12 cellular contexts compared by ENCODE assay signal in genomic region chr6:14450133-14451040, GRCh38.
A peak's percentile ranks its signal among the peaks of the same experiment; 100 is the strongest.
DNase-seq lines count a peak whose midpoint lies in the region; ATAC-seq and TF ChIP-seq lines count a peak whose summit lies in the region.
"Had no signal": no experiment of that assay in that cellular context is flagged by ENCODE, and none has a peak within 500 bp of the region (broad histone marks: within the 10 kb centered on the region; RNA-seq: fewer than 3 reads in every experiment).

No MANE protein-coding gene starts in this region.

- no peak overlapping the region for H2BK12ac ChIP-seq in H9 (ENCODE audit: insufficient read length, low read depth, low read length)

- CTCF ChIA-PET in PC-9 (lab: Charles Lee) = no interaction called here

- no peak for TF ChIP-seq CTCF in fibroblast of villous mesenchyme (IDR thresholded peaks at IDR 0.05; ENCODE audit: insufficient read depth, low read depth, low read length)
- no peak for TF ChIP-seq CTCF in PC-9 (conservative IDR thresholded peaks at IDR 0.05)
- no peak for TF ChIP-seq CTCF in H9 (conservative IDR thresholded peaks at IDR 0.05)

- no peaks in the 10 kb centered on the region for H4K20me1 ChIP-seq in PC-9 (ENCODE audit: insufficient read depth)
- H4K20me1 ChIP-seq in H9 (ENCODE audit: control insufficient read depth, insufficient read depth, insufficient read length) = no peaks in the 10 kb centered on the region

- 100% methylated on average over 3 of the region's 18 CpGs for WGBS in H9 (ENCODE audit: extremely low coverage, insufficient read length, low lambda C conversion rate)

- H3K56ac ChIP-seq in H9 (ENCODE audit: insufficient read length, low read depth, low read length) = no peak overlapping the region

- no peaks in the 10 kb centered on the region for H3F3A ChIP-seq in PC-9 (ENCODE audit: insufficient read depth, low read depth)

- no peak for ATAC-seq in stimulated activated naive CD8-positive, alpha-beta T cell treated with anti-CD3 and anti-CD28 coated beads, Interleukin-15, amount 100 ng/mL, for 72 hours
- ATAC-seq in stimulated activated naive CD8-positive, alpha-beta T cell treated with anti-CD3 and anti-CD28 coated beads, Interleukin-15, Interleukin-2, amounts not matched to agents 100 U/mL and 50 U/mL, for 24 hours = no peak

- H3K27me3 Mint-ChIP-seq in stimulated activated naive CD8-positive, alpha-beta T cell treated with anti-CD3 and anti-CD28 coated beads, Interleukin-15, Interleukin-2, amounts not matched to agents 100 ng/mL and 50 ng/mL, for 24 hours = no peaks in the 10 kb centered on the region
- no peaks in the 10 kb centered on the region for H3K27me3 Mint-ChIP-seq in stimulated activated naive CD8-positive, alpha-beta T cell treated with anti-CD3 and anti-CD28 coated beads, Interleukin-15, amount 100 ng/mL, for 72 hours
- H3K27me3 Mint-ChIP-seq in H9 (ENCODE audit: low read depth) = peaks cover 7% of the 10 kb centered on the region
- H3K27me3 Mint-ChIP-seq: naive B cell had no signal

- no peak overlapping the region for H2BK20ac ChIP-seq in H9 (ENCODE audit: low read depth, low read length, poor library complexity, severe bottlenecking)

- H3K27me3 ChIP-seq in PC-9 (ENCODE audit: insufficient read depth, low read depth) = no peaks in the 10 kb centered on the region
- no peaks in the 10 kb centered on the region for H3K27me3 ChIP-seq in H9 (ENCODE audit: insufficient read depth, low read length)

- peaks cover 72% of the 10 kb centered on the region for H3K4me1 Mint-ChIP-seq in stimulated activated naive CD8-positive, alpha-beta T cell treated with anti-CD3 and anti-CD28 coated beads, Interleukin-15, Interleukin-2, amounts not matched to agents 100 ng/mL and 50 ng/mL, for 24 hours (ENCODE audit: low read depth)
- H3K4me1 Mint-ChIP-seq in stimulated activated naive CD8-positive, alpha-beta T cell treated with anti-CD3 and anti-CD28 coated beads, Interleukin-15, amount 100 ng/mL, for 72 hours = peaks cover 62% of the 10 kb centered on the region
- H3K4me1 Mint-ChIP-seq in H9 = peaks cover 18 to 28% of the 10 kb centered on the region in 2 experiments

- H4K5ac ChIP-seq in H9 (ENCODE audit: insufficient read length, low read depth, low read length) = no peak overlapping the region

- H3K23me2 ChIP-seq in H9 (ENCODE audit: insufficient read length, low read depth, low read length, poor library complexity, severe bottlenecking) = no peaks in the 10 kb centered on the region

- H3T11ph ChIP-seq in H9 (ENCODE audit: low read length) = no peak overlapping the region

- no peak overlapping the region for H3K18ac ChIP-seq in H9 (ENCODE audit: insufficient read length, low read depth, low read length)

- H3K79me1 ChIP-seq in H9 (ENCODE audit: insufficient read depth, low read depth, low read length, poor library complexity, severe bottlenecking) = no peaks in the 10 kb centered on the region

- H3K23ac ChIP-seq in H9 (ENCODE audit: insufficient read length, low read depth, low read length) = no peak overlapping the region

- H3K79me2 ChIP-seq in PC-9 (ENCODE audit: low read depth) = no peaks in the 10 kb centered on the region
- H3K79me2 ChIP-seq in H9 (ENCODE audit: insufficient read depth, low read length) = no peaks in the 10 kb centered on the region

- H3K4me1 ChIP-seq in PC-9 (replicated peaks; ENCODE audit: insufficient read depth) = no peaks in the 10 kb centered on the region
- H3K4me1 ChIP-seq in H9 (ENCODE audit: insufficient read depth, low read length) = peaks cover 3% of the 10 kb centered on the region; the same call in 1 of the 2 replicates

- no peak overlapping the region for H2BK5ac ChIP-seq in H9 (ENCODE audit: insufficient read length, low read length)

- H4K91ac ChIP-seq in H9 (ENCODE audit: insufficient read length, low read depth, low read length) = no peak overlapping the region

- no peak overlapping the region for H4K8ac ChIP-seq in H9 (replicated peaks; ENCODE audit: insufficient read length, low read depth, low read length)

- no peak for DNase-seq in stimulated activated naive CD8-positive, alpha-beta T cell treated with anti-CD3 and anti-CD28 coated beads, Interleukin-15, amount 100 ng/mL, for 72 hours
- peak; percentile 54 for DNase-seq in NCI-H2227 treated with DMSO at 0.1 percent for 48 hours (lab: John Stamatoyannopoulos, UW)
- peak; percentile 12 for DNase-seq in fibroblast of villous mesenchyme (ENCODE audit: low read depth)
- DNase-seq in PC-9 = no peak
- no peak for DNase-seq in stimulated activated naive CD8-positive, alpha-beta T cell treated with anti-CD3 and anti-CD28 coated beads, Interleukin-15, Interleukin-2, amounts not matched to agents 100 U/mL and 50 U/mL, for 24 hours
- DNase-seq in stimulated activated naive CD4-positive, alpha-beta T cell treated with Interleukin-2 at 50 U/mL for 16 hours (lab: John Stamatoyannopoulos, UW) = no peak
- DNase-seq in H9 = no peak
- DNase-seq: naive B cell; RPMI8226; stimulated activated CD4-positive, alpha-beta T cell treated with anti-CD3 and anti-CD28 coated beads, Interleukin-12 subunit alpha, Interleukin-12 subunit beta, amount 100 ng/mL, for 4 hours had no signal

- no peak overlapping the region for H3K9ac ChIP-seq in H9 (ENCODE audit: extremely low read depth, insufficient read length, low read length)

- H3K27ac Mint-ChIP-seq in stimulated activated naive CD8-positive, alpha-beta T cell treated with anti-CD3 and anti-CD28 coated beads, Interleukin-15, Interleukin-2, amounts not matched to agents 100 ng/mL and 50 ng/mL, for 24 hours = peak overlapping the region; percentile 79
- no peak overlapping the region for H3K27ac Mint-ChIP-seq in stimulated activated naive CD8-positive, alpha-beta T cell treated with anti-CD3 and anti-CD28 coated beads, Interleukin-15, amount 100 ng/mL, for 72 hours
- no peak overlapping the region; a peak in 2 of 7 replicates for H3K27ac Mint-ChIP-seq in H9

- H3K9me2 ChIP-seq in PC-9 (ENCODE audit: insufficient read depth) = no peaks in the 10 kb centered on the region

- intact Hi-C loops in PC-9 (cut with micrococcal nuclease; ENCODE audit: unreplicated experiment) = no loop called here

- no peak overlapping the region for H2AK5ac ChIP-seq in H9 (ENCODE audit: insufficient read length, low read length)

- H3K4ac ChIP-seq in H9 (ENCODE audit: low read depth, low read length) = no peak overlapping the region

- H3K4me3 ChIP-seq in fibroblast of villous mesenchyme (ENCODE audit: low read depth, low read length) = no peak overlapping the region
- no peak overlapping the region for H3K4me3 ChIP-seq in PC-9

- no TSS peak for BruUV-seq in PC-9 (replicated peaks; lab: Mats Ljungman, UMichigan)

- no peaks in the 10 kb centered on the region for H3K36me3 ChIP-seq in PC-9 (ENCODE audit: low read depth)

- H3K36me3 Mint-ChIP-seq in stimulated activated naive CD8-positive, alpha-beta T cell treated with anti-CD3 and anti-CD28 coated beads, Interleukin-15, Interleukin-2, amounts not matched to agents 100 ng/mL and 50 ng/mL, for 24 hours (ENCODE audit: low read depth) = peaks cover 3% of the 10 kb centered on the region
- H3K36me3 Mint-ChIP-seq in H9 (ENCODE audit: insufficient read depth in 1 of 3, low read depth in 3 of 3) = peaks cover 4 to 23% (median 12%) of the 10 kb centered on the region in 3 experiments; a peak in 6 of 7 replicates

- H3K4me3 Mint-ChIP-seq in stimulated activated naive CD8-positive, alpha-beta T cell treated with anti-CD3 and anti-CD28 coated beads, Interleukin-15, Interleukin-2, amounts not matched to agents 100 ng/mL and 50 ng/mL, for 24 hours = no peak overlapping the region
- H3K4me3 Mint-ChIP-seq in stimulated activated naive CD8-positive, alpha-beta T cell treated with anti-CD3 and anti-CD28 coated beads, Interleukin-15, amount 100 ng/mL, for 72 hours = no peak overlapping the region
- no peak overlapping the region for H3K4me3 Mint-ChIP-seq in H9

- POLR2A ChIA-PET in PC-9 (lab: Charles Lee; ENCODE audit: unreplicated experiment) = no interaction called here

- no peak overlapping the region for H3K4me2 ChIP-seq in PC-9
- H3K4me2 ChIP-seq in H9 (ENCODE audit: insufficient read depth, insufficient read length, low read length) = no peak overlapping the region

- H3K9me3 Mint-ChIP-seq in stimulated activated naive CD8-positive, alpha-beta T cell treated with anti-CD3 and anti-CD28 coated beads, Interleukin-15, Interleukin-2, amounts not matched to agents 100 ng/mL and 50 ng/mL, for 24 hours = peaks cover 14% of the 10 kb centered on the region
- peaks cover 9 to 10% of the 10 kb centered on the region in 2 donors for H3K9me3 Mint-ChIP-seq in stimulated activated naive CD8-positive, alpha-beta T cell treated with anti-CD3 and anti-CD28 coated beads, Interleukin-15, amount 100 ng/mL, for 72 hours
- peaks cover 13 to 17% of the 10 kb centered on the region in 2 experiments for H3K9me3 Mint-ChIP-seq in H9

- no peak overlapping the region for H2BK120ac ChIP-seq in H9 (ENCODE audit: low read depth, low read length, poor library complexity, severe bottlenecking)

- H3K14ac ChIP-seq in H9 (ENCODE audit: insufficient read depth, low read length) = no peak overlapping the region

- H2AFZ ChIP-seq in PC-9 (no peak overlapping the region), H9 (ENCODE audit: low read length) (no peak overlapping the region)

- H3K9me3 ChIP-seq in PC-9 (ENCODE audit: insufficient read depth, low read depth) = peaks cover 3% of the 10 kb centered on the region; the same call in 1 of the 2 replicates
- H3K9me3 ChIP-seq in H9 (ENCODE audit: control insufficient read depth, low read depth, low read length) = peaks cover 13% of the 10 kb centered on the region

- no peak overlapping the region for H2BK15ac ChIP-seq in H9 (ENCODE audit: low read depth, low read length)

- H3K27ac ChIP-seq in PC-9 = no peak overlapping the region
- H3K27ac ChIP-seq in H9 (ENCODE audit: insufficient read length, low read depth, low read length) = no peak overlapping the region
- H3K27ac ChIP-seq: C4-2B had no signal

Comparison
In these comparisons a context has a peak if more than half of its experiments do, and no peak if none do; other contexts are left out.
1. DNase-seq: peak in NCI-H2227 treated with DMSO at 0.1 percent for 48 hours (single experiment) and fibroblast of villous mesenchyme (single experiment); none in stimulated activated naive CD8-positive, alpha-beta T cell treated with anti-CD3 and anti-CD28 coated beads, Interleukin-15, amount 100 ng/mL, for 72 hours (0 of 2), PC-9 (0 of 2), stimulated activated naive CD8-positive, alpha-beta T cell treated with anti-CD3 and anti-CD28 coated beads, Interleukin-15, Interleukin-2, amounts not matched to agents 100 U/mL and 50 U/mL, for 24 hours (single experiment), stimulated activated naive CD4-positive, alpha-beta T cell treated with Interleukin-2 at 50 U/mL for 16 hours (single experiment) and H9 (single experiment).